In the genomic region with DNA sequence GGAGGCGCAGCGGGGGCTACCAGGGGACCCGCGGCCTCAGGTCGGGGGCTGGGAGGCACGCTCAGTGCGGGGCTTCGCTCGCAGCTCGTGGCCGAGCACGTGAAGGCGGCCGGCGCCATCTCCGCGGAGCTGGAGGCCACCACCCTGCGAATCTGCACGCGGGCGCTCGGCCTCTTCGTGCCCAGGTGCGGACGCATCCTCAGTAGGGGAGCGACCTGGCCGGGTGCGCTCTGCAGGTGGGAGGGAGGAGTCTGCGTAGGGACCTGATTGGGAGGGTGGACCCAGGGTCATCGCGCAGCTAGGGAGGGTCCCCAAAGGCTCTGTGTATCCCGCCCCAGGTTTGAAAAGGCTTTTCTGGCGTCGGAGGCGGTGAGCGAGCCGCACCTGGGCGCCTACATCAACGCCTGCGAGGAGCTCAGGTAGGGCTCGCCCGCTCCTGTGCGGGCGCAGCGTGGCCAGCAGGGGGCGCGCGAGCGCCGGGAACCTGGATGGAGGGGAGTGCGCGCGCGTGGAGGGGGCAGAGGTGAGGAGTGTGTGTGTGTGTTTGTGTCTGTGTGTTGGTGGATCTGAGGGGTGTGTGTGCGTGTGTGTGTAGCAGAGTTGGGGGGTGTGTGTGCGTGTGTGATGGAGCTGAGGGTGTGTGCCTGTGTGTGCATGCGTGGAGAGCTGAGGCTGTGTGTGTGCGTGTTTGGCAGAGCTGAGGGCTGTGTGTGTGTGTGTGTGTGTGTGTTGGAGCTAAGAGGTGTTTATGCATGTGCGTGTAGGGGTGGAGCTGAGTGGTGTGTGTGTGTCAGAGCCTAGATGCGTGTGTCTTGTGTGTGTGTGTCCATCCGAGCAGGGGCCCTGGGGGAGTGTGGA, we compare ENCODE assay signal across 1 cellular context.
A peak's percentile ranks its signal among the peaks of the same experiment; 100 is the strongest.
TF ChIP-seq lines count a peak whose summit lies in the region.

No MANE protein-coding gene starts in this region.

TF ChIP-seq in A549, 52 proteins besides CTCF, POLR2A, EP300 and RAD21:
- TF ChIP-seq TP53 (CRISPR knock-in tag; IDR thresholded peaks at IDR 0.05) (peak; percentile 28; the same call in 1 of the 2 replicates), RARB (CRISPR knock-in tag; IDR thresholded peaks at IDR 0.05) (no peak), RNF2 (IDR thresholded peaks at IDR 0.05; ENCODE audit: borderline replicate concordance, low read depth) (0 out of 2 replicates have a peak, but pooled peaks have one; percentile 41), ZSCAN20 (CRISPR knock-in tag; IDR thresholded peaks at IDR 0.05) (no peak), SMC3 (IDR thresholded peaks at IDR 0.05) (peak; percentile 97), CBX8 (IDR thresholded peaks at IDR 0.05) (no peak), RFX5 (IDR thresholded peaks at IDR 0.05) (no peak), MAZ (IDR thresholded peaks at IDR 0.05; ENCODE audit: borderline replicate concordance, low read depth, low read length) (peak; percentile 85; the same call in 1 of the 2 replicates)
- TF ChIP-seq, protein P1, sequence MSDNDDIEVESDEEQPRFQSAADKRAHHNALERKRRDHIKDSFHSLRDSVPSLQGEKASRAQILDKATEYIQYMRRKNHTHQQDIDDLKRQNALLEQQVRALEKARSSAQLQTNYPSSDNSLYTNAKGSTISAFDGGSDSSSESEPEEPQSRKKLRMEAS (IDR thresholded peaks at IDR 0.05) = peak; percentile 87
- TF ChIP-seq, protein P2, sequence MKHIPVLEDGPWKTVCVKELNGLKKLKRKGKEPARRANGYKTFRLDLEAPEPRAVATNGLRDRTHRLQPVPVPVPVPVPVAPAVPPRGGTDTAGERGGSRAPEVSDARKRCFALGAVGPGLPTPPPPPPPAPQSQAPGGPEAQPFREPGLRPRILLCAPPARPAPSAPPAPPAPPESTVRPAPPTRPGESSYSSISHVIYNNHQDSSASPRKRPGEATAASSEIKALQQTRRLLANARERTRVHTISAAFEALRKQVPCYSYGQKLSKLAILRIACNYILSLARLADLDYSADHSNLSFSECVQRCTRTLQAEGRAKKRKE (CRISPR knock-in tag; IDR thresholded peaks at IDR 0.05; ENCODE audit: low read depth) = no peak
- TF ChIP-seq, protein P3, sequence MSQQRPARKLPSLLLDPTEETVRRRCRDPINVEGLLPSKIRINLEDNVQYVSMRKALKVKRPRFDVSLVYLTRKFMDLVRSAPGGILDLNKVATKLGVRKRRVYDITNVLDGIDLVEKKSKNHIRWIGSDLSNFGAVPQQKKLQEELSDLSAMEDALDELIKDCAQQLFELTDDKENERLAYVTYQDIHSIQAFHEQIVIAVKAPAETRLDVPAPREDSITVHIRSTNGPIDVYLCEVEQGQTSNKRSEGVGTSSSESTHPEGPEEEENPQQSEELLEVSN (IDR thresholded peaks at IDR 0.05; ENCODE audit: borderline replicate concordance, low read depth) = no peak
